31 cellular contexts compared by ENCODE assay signal in genomic region chr10:112711366-112711765, GRCh38.
DNase-seq lines count a peak whose midpoint lies in the region; ATAC-seq and TF ChIP-seq lines count a peak whose summit lies in the region.
"Had no signal": no experiment of that assay in that cellular context is flagged by ENCODE, and none has a peak within 500 bp of the region (broad histone marks: within the 10 kb centered on the region; RNA-seq: fewer than 3 reads in every experiment).

No MANE protein-coding gene starts in this region.

- H3K4me2 ChIP-seq in IMR-90 (ENCODE audit: low read depth, low read length), result no peak overlapping the region

- DNase-seq in BJ (ENCODE audit: low read depth) (peak; percentile 60), IMR-90 (peak; percentile 53), choroid plexus epithelial cell (ENCODE audit: low read depth) (peak; percentile 23), foreskin fibroblast (peak; percentile 86 to 93), NCI-H2171 treated with DMSO at 0.1 percent for 48 hours (lab: John Stamatoyannopoulos, UW) (no peak), NCI-H748 (lab: John Stamatoyannopoulos, UW; ENCODE audit: unreplicated experiment) (no peak), upper lobe of left lung (no peak)
- no peak for DNase-seq in activated CD8-positive, alpha-beta T cell treated with anti-CD3 and anti-CD28 coated beads, Interleukin-2, amount 10 ng/mL, durations not matched to agents 7 days and 5 days
- DNase-seq: activated CD4-positive, alpha-beta T cell treated with anti-CD3 and anti-CD28 coated beads for 4 hours; activated gamma-delta T cell treated with Interleukin-2 at 50 U/mL for 16 hours; activated naive CD8-positive, alpha-beta T cell treated with anti-CD3 and anti-CD28 coated beads, Interleukin-2, amount 50 U/mL, for 24 hours; activated T-cell treated with anti-CD3 and anti-CD28 coated beads, Interleukin-2, amount 50 U/mL, for 4 hours; BE2C; gastrocnemius medialis; GF-D8; hippocampal formation; KBM-7; left lung; mesenchymal stem cell; MM.1S; NCI-H1417; NCI-H2029 treated with DMSO at 0.1 percent for 48 hours; NCI-H2227 treated with DMSO at 0.1 percent for 48 hours; NCI-H69; stimulated activated CD4-positive, alpha-beta T cell treated with anti-CD3 and anti-CD28 coated beads, Interleukin-4, amount 100 ng/mL, for 4 hours; stimulated activated naive CD4-positive, alpha-beta T cell treated with Interleukin-2 at 50 U/mL for 16 hours; T-helper 17 cell had no signal

- no peak overlapping the region for H2BK15ac ChIP-seq in IMR-90 (ENCODE audit: low read depth, low read length)

- H3K36me3 Mint-ChIP-seq in activated CD8-positive, alpha-beta T cell treated with anti-CD3 and anti-CD28 coated beads, Interleukin-2, amount 10 ng/mL, durations not matched to agents 7 days and 5 days (ENCODE audit: low read depth), result peaks cover 8% of the 10 kb centered on the region

- no peak for TF ChIP-seq EP300 in upper lobe of left lung (IDR thresholded peaks at IDR 0.05)

- peaks cover 4% of the 10 kb centered on the region; the same call in 1 of the 2 replicates for H3K4me1 ChIP-seq in IMR-90 (ENCODE audit: control insufficient read depth, insufficient read depth, low read length)
- no peaks in the 10 kb centered on the region for H3K4me1 ChIP-seq in upper lobe of left lung
- H3K4me1 ChIP-seq: gastrocnemius medialis had no signal

- TF ChIP-seq RAD21 in IMR-90 (IDR thresholded peaks at IDR 0.05; ENCODE audit: low read length), result no peak

- peaks cover 4% of the 10 kb centered on the region for H3K4me1 Mint-ChIP-seq in activated CD8-positive, alpha-beta T cell treated with anti-CD3 and anti-CD28 coated beads, Interleukin-2, amount 10 ng/mL, durations not matched to agents 7 days and 5 days (ENCODE audit: low read depth)

- TF ChIP-seq CTCF in BJ (IDR thresholded peaks at IDR 0.05; ENCODE audit: insufficient read depth, low read depth, low read length) (no peak), IMR-90 (conservative IDR thresholded peaks at IDR 0.05; ENCODE audit: low read depth, low read length) (no peak), choroid plexus epithelial cell (conservative IDR thresholded peaks at IDR 0.05; ENCODE audit: low read depth, low read length) (no peak), foreskin fibroblast (IDR thresholded peaks at IDR 0.05; ENCODE audit: low read depth, low read length) (no peak), upper lobe of left lung (IDR thresholded peaks at IDR 0.05) (no peak)

- no peaks in the 10 kb centered on the region for H3K9me3 Mint-ChIP-seq in activated CD8-positive, alpha-beta T cell treated with anti-CD3 and anti-CD28 coated beads, Interleukin-2, amount 10 ng/mL, durations not matched to agents 7 days and 5 days (ENCODE audit: insufficient read depth)
- H3K9me3 Mint-ChIP-seq: activated naive CD8-positive, alpha-beta T cell treated with anti-CD3 and anti-CD28 coated beads, Interleukin-2, amount 50 U/mL, for 24 hours; activated T-cell treated with anti-CD3 and anti-CD28 coated beads, Interleukin-2, amount 50 U/mL, for 4 hours; brain had no signal

- H3K4me3 ChIP-seq in BJ (ENCODE audit: low read depth, low read length), result no peak overlapping the region
- no peak overlapping the region for H3K4me3 ChIP-seq in IMR-90 (ENCODE audit: insufficient read depth, low read depth, low read length)
- H3K4me3 ChIP-seq in choroid plexus epithelial cell (ENCODE audit: low read depth, low read length), result no peak overlapping the region
- H3K4me3 ChIP-seq in foreskin fibroblast (ENCODE audit: low read depth in 1 of 2, low read length in 2 of 2), result no peak overlapping the region
- H3K4me3 ChIP-seq in upper lobe of left lung, result no peak overlapping the region
- H3K4me3 ChIP-seq: gastrocnemius medialis, left lung had no signal

- CTCF ChIA-PET in BJ (lab: Yijun Ruan, JAX) (interaction anchor here (0.9 to 1.1 kb wide), 3 partner anchors 13 to 20 kb away, joined by 3 to 4 read pairs (median 3); no protein-coding TSS in a partner anchor), IMR-90 (lab: Yijun Ruan, JAX) (interaction anchor here (1.3 kb wide), 1 partner anchor 10 kb away, joined by 7 read pairs; no protein-coding TSS in a partner anchor)
- CTCF ChIA-PET in activated CD8-positive, alpha-beta T cell treated with anti-CD3 and anti-CD28 coated beads, Interleukin-2, amount 10 ng/mL, durations not matched to agents 7 days and 5 days (lab: Charles Lee), result interaction anchor here (3.3 kb wide), 1 partner anchor 10 kb away, joined by 9 read pairs; no protein-coding TSS in a partner anchor

- no CpG with 5 or more reads among the region's 8 CpGs for WGBS in IMR-90 (ENCODE audit: extremely low coverage in 2 of 2, insufficient read length in 1 of 2), 2 experiments
- WGBS in upper lobe of left lung, 2 donors, result 93 to 94% methylated on average over 8 of the region's 8 CpGs

- no peak overlapping the region for H4K8ac ChIP-seq in IMR-90 (ENCODE audit: low read depth in 2 of 2, low read length in 2 of 2)

- H3K27ac Mint-ChIP-seq in activated CD8-positive, alpha-beta T cell treated with anti-CD3 and anti-CD28 coated beads, Interleukin-2, amount 10 ng/mL, durations not matched to agents 7 days and 5 days, result no peak overlapping the region
- H3K27ac Mint-ChIP-seq: activated naive CD8-positive, alpha-beta T cell treated with anti-CD3 and anti-CD28 coated beads, Interleukin-2, amount 50 U/mL, for 24 hours; brain; T-helper 17 cell had no signal

- BruUV-seq in IMR-90 (replicated peaks; lab: Mats Ljungman, UMichigan), result no TSS peak

- ATAC-seq in IMR-90 (ENCODE audit: low read depth), result no peak
- no peak for ATAC-seq in activated CD8-positive, alpha-beta T cell treated with anti-CD3 and anti-CD28 coated beads, Interleukin-2, amount 10 ng/mL, durations not matched to agents 7 days and 5 days
- no peak for ATAC-seq in upper lobe of left lung (ENCODE audit: low FRiP score in 2 of 2)
- ATAC-seq: activated T-cell treated with anti-CD3 and anti-CD28 coated beads, Interleukin-2, amount 50 U/mL, for 4 hours; gastrocnemius medialis; HCT116; left lung; sciatic nerve; T-helper 17 cell had no signal

- H3K4me3 Mint-ChIP-seq in activated CD8-positive, alpha-beta T cell treated with anti-CD3 and anti-CD28 coated beads, Interleukin-2, amount 10 ng/mL, durations not matched to agents 7 days and 5 days, result no peak overlapping the region
- H3K4me3 Mint-ChIP-seq: activated naive CD8-positive, alpha-beta T cell treated with anti-CD3 and anti-CD28 coated beads, Interleukin-2, amount 50 U/mL, for 24 hours; activated T-cell treated with anti-CD3 and anti-CD28 coated beads, Interleukin-2, amount 50 U/mL, for 4 hours; brain; T-helper 17 cell had no signal

- H4K91ac ChIP-seq in IMR-90 (ENCODE audit: insufficient read depth, low read depth, low read length), result no peak overlapping the region

- H2AFZ ChIP-seq in IMR-90 (replicated peaks; ENCODE audit: low read length, poor library complexity), result no peak overlapping the region

- no peaks in the 10 kb centered on the region for H3K36me3 ChIP-seq in BJ (ENCODE audit: control insufficient read depth, insufficient read depth, low read length)
- no peaks in the 10 kb centered on the region for H3K36me3 ChIP-seq in IMR-90 (ENCODE audit: control insufficient read depth, insufficient read depth, low read length)
- H3K36me3 ChIP-seq in upper lobe of left lung, result no peaks in the 10 kb centered on the region
- H3K36me3 ChIP-seq: BE2C, gastrocnemius medialis, left lung had no signal

- intact Hi-C loops in IMR-90 (cut with micrococcal nuclease), result no loop called here

- H3K14ac ChIP-seq in IMR-90 (replicated peaks; ENCODE audit: low read depth, low read length), result no peak overlapping the region

- no peak overlapping the region for H4K5ac ChIP-seq in IMR-90 (ENCODE audit: low read depth, low read length)

- no peak overlapping the region for H2AK5ac ChIP-seq in IMR-90 (ENCODE audit: low read depth, low read length)

- H3K9ac ChIP-seq in IMR-90 (ENCODE audit: low read depth, low read length), result no peak overlapping the region

- H3K9me1 ChIP-seq in IMR-90 (ENCODE audit: insufficient read depth, low read length), result no peaks in the 10 kb centered on the region

- no peak overlapping the region for H3K27ac ChIP-seq in IMR-90 (ENCODE audit: insufficient read depth, low read length)
- H3K27ac ChIP-seq in upper lobe of left lung, result no peak overlapping the region
- H3K27ac ChIP-seq: gastrocnemius medialis, left lung, RWPE1 had no signal

- no peaks in the 10 kb centered on the region for H3K27me3 ChIP-seq in BJ (ENCODE audit: control insufficient read depth, insufficient read depth, low read length)
- no peaks in the 10 kb centered on the region for H3K27me3 ChIP-seq in IMR-90 (ENCODE audit: control insufficient read depth, insufficient read depth, low read length)
- H3K27me3 ChIP-seq in upper lobe of left lung, result no peaks in the 10 kb centered on the region
- H3K27me3 ChIP-seq: BE2C, gastrocnemius medialis, left lung had no signal

- H3K9me3 ChIP-seq in IMR-90 (ENCODE audit: control insufficient read depth, insufficient read depth, low read length) (no peaks in the 10 kb centered on the region), upper lobe of left lung (no peaks in the 10 kb centered on the region)
- H3K9me3 ChIP-seq: BE2C, gastrocnemius medialis, left lung had no signal

- no peak overlapping the region for H3K18ac ChIP-seq in IMR-90 (ENCODE audit: low read depth, low read length)

- no peaks in the 10 kb centered on the region for H4K20me1 ChIP-seq in IMR-90 (ENCODE audit: insufficient read depth, low read length)

- POLR2A ChIA-PET in BJ (lab: Charles Lee) (no interaction called here), IMR-90 (lab: Charles Lee; ENCODE audit: unreplicated experiment) (interaction anchor here (0.6 kb wide), 1 partner anchor 17 kb away, joined by 4 read pairs; no protein-coding TSS in a partner anchor)
- POLR2A ChIA-PET in activated CD8-positive, alpha-beta T cell treated with anti-CD3 and anti-CD28 coated beads, Interleukin-2, amount 10 ng/mL, durations not matched to agents 7 days and 5 days (lab: Charles Lee), result no interaction called here

- H3K4ac ChIP-seq in IMR-90 (ENCODE audit: low read depth, low read length), result no peak overlapping the region

- no peak overlapping the region for H2BK120ac ChIP-seq in IMR-90 (ENCODE audit: low read depth, low read length)

- peak overlapping the region; percentile 82 for H2AK9ac ChIP-seq in IMR-90 (replicated peaks; ENCODE audit: low read depth, low read length, poor library complexity)

- in situ Hi-C loops in IMR-90 (cut with MboI; ENCODE audit: low sequenced_read_pairs), result loop anchor here (25.0 kb wide), 1 partner anchor 676 kb away; no protein-coding TSS in a partner anchor

- no peak overlapping the region for H2BK5ac ChIP-seq in IMR-90 (ENCODE audit: low read depth, low read length, poor library complexity, severe bottlenecking)

- H3K27me3 Mint-ChIP-seq in activated CD8-positive, alpha-beta T cell treated with anti-CD3 and anti-CD28 coated beads, Interleukin-2, amount 10 ng/mL, durations not matched to agents 7 days and 5 days (ENCODE audit: low read depth), result no peaks in the 10 kb centered on the region
- H3K27me3 Mint-ChIP-seq: activated naive CD8-positive, alpha-beta T cell treated with anti-CD3 and anti-CD28 coated beads, Interleukin-2, amount 50 U/mL, for 24 hours; brain; T-helper 17 cell had no signal

- dilution Hi-C loops in IMR-90 (cut with HindIII; ENCODE audit: low sequenced_read_pairs, unreplicated experiment), result no loop called here

- H3K79me1 ChIP-seq in IMR-90 (ENCODE audit: low read depth in 1 of 2, low read length in 2 of 2), result no peaks in the 10 kb centered on the region

- H3K56ac ChIP-seq in IMR-90 (ENCODE audit: extremely low read depth, insufficient read depth, low read length), result no peak overlapping the region

- TF ChIP-seq POLR2A in IMR-90 (IDR thresholded peaks at IDR 0.05; ENCODE audit: low read depth, low read length) (no peak), upper lobe of left lung (IDR thresholded peaks at IDR 0.05) (no peak)

- no peak overlapping the region for H2BK20ac ChIP-seq in IMR-90 (ENCODE audit: low read depth, low read length)

- no peak overlapping the region for H3K23ac ChIP-seq in IMR-90 (ENCODE audit: low read depth, low read length)

Comparison
In these comparisons a context has a peak if more than half of its experiments do, and no peak if none do; other contexts are left out.
1. DNase-seq: peak in BJ (single experiment), IMR-90 (single experiment), choroid plexus epithelial cell (single experiment) and foreskin fibroblast (2 of 2); none in NCI-H2171 treated with DMSO at 0.1 percent for 48 hours (single experiment), activated CD8-positive, alpha-beta T cell treated with anti-CD3 and anti-CD28 coated beads, Interleukin-2, amount 10 ng/mL, durations not matched to agents 7 days and 5 days (single experiment), NCI-H748 (single experiment) and upper lobe of left lung (0 of 2).